Comparison of ENCODE assay signal across 1 cellular context in the genomic region with DNA sequence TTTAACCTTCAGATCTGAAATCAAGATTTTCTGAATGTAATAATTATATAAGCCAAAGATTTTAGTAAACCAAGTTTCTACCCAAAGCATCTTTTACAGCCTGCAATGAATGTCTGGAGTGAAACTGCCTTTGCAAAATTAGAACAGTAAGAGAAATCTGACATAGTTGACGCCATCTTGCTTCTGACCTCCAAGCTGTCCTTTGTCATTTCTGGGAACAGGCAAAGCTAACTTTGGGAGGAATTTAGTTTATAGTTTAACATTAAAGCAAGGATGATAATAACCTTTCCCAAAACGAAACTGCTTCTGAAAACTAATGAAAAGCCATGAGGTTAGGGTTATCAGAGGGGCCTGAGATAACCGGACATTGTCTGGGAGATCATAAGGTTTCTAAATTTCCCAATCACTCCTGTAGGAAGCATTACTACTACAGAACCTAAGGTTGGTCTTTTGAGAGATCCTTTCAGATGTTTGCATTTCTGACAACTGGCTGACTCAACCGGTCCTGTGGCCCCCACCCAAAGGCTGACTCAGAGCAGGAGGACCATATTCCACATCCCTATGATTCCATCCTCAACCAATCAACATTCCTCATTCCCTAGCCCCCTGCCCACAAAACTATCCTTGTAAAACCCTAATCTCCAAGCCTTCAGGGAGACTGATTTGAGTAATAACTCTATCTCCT.
TF ChIP-seq lines count a peak whose summit lies in the region.

No MANE protein-coding gene starts in this region.

TF ChIP-seq in SK-N-SH treated with all-trans-retinoic acid at 6 μM for 48 hours, 23 proteins besides CTCF, POLR2A, EP300 and RAD21 (continued from another document):
- TF ChIP-seq, protein P1, sequence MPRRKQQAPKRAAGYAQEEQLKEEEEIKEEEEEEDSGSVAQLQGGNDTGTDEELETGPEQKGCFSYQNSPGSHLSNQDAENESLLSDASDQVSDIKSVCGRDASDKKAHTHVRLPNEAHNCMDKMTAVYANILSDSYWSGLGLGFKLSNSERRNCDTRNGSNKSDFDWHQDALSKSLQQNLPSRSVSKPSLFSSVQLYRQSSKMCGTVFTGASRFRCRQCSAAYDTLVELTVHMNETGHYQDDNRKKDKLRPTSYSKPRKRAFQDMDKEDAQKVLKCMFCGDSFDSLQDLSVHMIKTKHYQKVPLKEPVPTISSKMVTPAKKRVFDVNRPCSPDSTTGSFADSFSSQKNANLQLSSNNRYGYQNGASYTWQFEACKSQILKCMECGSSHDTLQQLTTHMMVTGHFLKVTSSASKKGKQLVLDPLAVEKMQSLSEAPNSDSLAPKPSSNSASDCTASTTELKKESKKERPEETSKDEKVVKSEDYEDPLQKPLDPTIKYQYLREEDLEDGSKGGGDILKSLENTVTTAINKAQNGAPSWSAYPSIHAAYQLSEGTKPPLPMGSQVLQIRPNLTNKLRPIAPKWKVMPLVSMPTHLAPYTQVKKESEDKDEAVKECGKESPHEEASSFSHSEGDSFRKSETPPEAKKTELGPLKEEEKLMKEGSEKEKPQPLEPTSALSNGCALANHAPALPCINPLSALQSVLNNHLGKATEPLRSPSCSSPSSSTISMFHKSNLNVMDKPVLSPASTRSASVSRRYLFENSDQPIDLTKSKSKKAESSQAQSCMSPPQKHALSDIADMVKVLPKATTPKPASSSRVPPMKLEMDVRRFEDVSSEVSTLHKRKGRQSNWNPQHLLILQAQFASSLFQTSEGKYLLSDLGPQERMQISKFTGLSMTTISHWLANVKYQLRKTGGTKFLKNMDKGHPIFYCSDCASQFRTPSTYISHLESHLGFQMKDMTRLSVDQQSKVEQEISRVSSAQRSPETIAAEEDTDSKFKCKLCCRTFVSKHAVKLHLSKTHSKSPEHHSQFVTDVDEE (CRISPR knock-in tag; IDR thresholded peaks at IDR 0.05) = no peak
- TF ChIP-seq ZC3H10 (CRISPR knock-in tag; IDR thresholded peaks at IDR 0.05) (no peak), ESRRG (CRISPR knock-in tag; IDR thresholded peaks at IDR 0.05) (no peak), SNAI2 (CRISPR knock-in tag; IDR thresholded peaks at IDR 0.05) (no peak)
- TF ChIP-seq, protein P2, sequence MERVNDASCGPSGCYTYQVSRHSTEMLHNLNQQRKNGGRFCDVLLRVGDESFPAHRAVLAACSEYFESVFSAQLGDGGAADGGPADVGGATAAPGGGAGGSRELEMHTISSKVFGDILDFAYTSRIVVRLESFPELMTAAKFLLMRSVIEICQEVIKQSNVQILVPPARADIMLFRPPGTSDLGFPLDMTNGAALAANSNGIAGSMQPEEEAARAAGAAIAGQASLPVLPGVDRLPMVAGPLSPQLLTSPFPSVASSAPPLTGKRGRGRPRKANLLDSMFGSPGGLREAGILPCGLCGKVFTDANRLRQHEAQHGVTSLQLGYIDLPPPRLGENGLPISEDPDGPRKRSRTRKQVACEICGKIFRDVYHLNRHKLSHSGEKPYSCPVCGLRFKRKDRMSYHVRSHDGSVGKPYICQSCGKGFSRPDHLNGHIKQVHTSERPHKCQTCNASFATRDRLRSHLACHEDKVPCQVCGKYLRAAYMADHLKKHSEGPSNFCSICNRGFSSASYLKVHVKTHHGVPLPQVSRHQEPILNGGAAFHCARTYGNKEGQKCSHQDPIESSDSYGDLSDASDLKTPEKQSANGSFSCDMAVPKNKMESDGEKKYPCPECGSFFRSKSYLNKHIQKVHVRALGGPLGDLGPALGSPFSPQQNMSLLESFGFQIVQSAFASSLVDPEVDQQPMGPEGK (CRISPR knock-in tag; IDR thresholded peaks at IDR 0.05; ENCODE audit: borderline replicate concordance) = no peak
- TF ChIP-seq, protein P3, sequence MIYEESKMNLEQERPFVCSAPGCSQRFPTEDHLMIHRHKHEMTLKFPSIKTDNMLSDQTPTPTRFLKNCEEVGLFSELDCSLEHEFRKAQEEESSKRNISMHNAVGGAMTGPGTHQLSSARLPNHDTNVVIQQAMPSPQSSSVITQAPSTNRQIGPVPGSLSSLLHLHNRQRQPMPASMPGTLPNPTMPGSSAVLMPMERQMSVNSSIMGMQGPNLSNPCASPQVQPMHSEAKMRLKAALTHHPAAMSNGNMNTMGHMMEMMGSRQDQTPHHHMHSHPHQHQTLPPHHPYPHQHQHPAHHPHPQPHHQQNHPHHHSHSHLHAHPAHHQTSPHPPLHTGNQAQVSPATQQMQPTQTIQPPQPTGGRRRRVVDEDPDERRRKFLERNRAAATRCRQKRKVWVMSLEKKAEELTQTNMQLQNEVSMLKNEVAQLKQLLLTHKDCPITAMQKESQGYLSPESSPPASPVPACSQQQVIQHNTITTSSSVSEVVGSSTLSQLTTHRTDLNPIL (CRISPR knock-in tag; IDR thresholded peaks at IDR 0.05; ENCODE audit: low read depth) = no peak
